In the genomic region with DNA sequence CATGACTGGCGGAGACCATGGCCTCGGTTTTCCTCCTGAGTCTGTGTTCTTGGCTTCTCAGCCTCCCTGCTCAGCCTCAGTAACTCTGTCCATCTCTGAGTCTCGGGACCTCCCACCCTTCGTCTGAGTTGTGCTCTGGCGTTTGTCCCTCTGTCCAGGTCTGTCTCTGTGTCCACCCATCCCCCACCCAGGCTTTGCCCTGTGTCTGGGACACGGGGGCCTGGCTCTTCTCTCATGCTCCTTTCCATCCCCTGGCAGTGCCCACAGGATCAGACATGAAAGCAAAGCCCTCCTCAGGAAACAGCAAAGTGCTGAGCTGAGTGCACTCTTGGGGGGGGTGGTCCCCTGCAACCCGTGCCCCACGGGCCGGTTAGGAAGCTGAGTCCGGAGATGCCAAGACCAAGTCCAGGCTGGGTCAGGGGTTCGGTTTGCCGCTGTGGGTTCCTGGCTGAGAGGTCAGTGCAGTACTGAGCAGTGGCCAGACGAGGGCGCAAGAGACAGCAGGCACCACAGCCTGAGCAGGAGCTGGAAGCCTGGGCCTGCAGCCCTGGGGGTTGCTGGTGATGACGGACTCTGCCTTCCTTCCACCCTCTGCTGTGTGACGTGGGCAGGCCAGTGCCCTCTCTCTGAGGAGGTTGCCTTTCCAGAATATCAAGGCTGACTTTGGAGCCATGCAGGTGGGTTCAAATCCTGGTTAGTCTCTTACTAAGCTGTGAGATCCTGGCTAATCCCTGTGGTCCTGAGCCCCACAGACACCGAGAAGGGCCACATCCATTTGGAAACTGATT, we compare ENCODE assay signal across 2 cellular contexts.
TF ChIP-seq lines count a peak whose summit lies in the region.

No MANE protein-coding gene starts in this region.

TF ChIP-seq in A549, 52 proteins besides CTCF, POLR2A, EP300 and RAD21:
- TF ChIP-seq TP53 (CRISPR knock-in tag; IDR thresholded peaks at IDR 0.05) (no peak), SMC3 (IDR thresholded peaks at IDR 0.05) (peak; percentile 92), GATA3 (IDR thresholded peaks at IDR 0.05; ENCODE audit: borderline replicate concordance) (0 out of 2 replicates have a peak, but pooled peaks have one; percentile 15)

TF ChIP-seq in endothelial cell of umbilical vein, 7 proteins besides CTCF, POLR2A, EP300 and RAD21:
- TF ChIP-seq JUN (IDR thresholded peaks at IDR 0.05; ENCODE audit: borderline replicate concordance, insufficient read depth, insufficient read length, low read depth): no peak
- TF ChIP-seq MYC (IDR thresholded peaks at IDR 0.05; ENCODE audit: low read depth, low read length): no peak
- TF ChIP-seq, protein P1, sequence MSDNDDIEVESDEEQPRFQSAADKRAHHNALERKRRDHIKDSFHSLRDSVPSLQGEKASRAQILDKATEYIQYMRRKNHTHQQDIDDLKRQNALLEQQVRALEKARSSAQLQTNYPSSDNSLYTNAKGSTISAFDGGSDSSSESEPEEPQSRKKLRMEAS (IDR thresholded peaks at IDR 0.05; ENCODE audit: insufficient read depth, insufficient read length): no peak
- no peak for TF ChIP-seq GATA2 (IDR thresholded peaks at IDR 0.05; ENCODE audit: insufficient read depth, insufficient read length, low read depth, low read length)
- no peak for TF ChIP-seq EZH2 (IDR thresholded peaks at IDR 0.05; ENCODE audit: borderline replicate concordance, low read depth, low read length, severe bottlenecking)
- no peak for TF ChIP-seq POLR2AphosphoS5 (IDR thresholded peaks at IDR 0.05; ENCODE audit: insufficient read depth, low read depth, low read length)
- no peak for TF ChIP-seq FOS (IDR thresholded peaks at IDR 0.05; ENCODE audit: borderline replicate concordance, insufficient read depth, low read length)
TF ChIP-seq in endothelial cell of umbilical vein: peak in this region for 0.
